13 cellular contexts compared by ENCODE assay signal in the genomic region with DNA sequence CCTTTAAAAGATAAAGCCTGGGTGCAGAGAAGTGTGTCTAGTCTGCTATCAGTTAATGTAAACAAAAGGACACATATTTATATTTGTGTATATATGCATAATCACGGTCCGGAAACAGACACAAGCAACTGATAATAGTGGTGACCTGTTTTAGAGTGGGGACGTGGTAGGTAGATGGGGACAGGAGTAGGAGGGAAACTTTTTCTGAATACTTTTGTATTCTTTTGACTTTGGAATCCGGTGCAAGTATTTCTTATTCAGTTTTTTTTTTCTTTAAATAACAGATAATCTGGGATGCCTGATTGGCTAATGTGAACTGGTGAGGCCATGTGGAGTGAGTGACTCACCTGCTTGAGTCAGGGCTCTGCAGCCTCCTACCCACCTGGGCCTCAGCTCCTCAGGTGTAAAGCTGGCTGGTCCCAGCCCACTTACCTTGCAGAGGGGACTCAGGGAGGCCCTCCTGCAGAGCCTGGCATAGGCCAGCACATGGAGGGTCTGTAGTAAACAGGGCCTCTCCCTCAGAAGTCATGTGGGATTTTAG. TPM values are rescaled to one million over a fixed set of nuclear protein-coding genes. Genes with fewer than 3 reads are reported as not detected.
DNase-seq lines count a peak whose midpoint lies in the region; ATAC-seq, FAIRE-seq and TF ChIP-seq lines count a peak whose summit lies in the region.
"Had no signal": no experiment of that assay in that cellular context is flagged by ENCODE, and none has a peak within 500 bp of the region (broad histone marks: within the 10 kb centered on the region; RNA-seq: fewer than 3 reads in every experiment).

No MANE protein-coding gene starts in this region.

- H3K36me3 Mint-ChIP-seq in MCF 10A (ENCODE audit: insufficient read depth, unreplicated experiment), result peaks cover 5% of the 10 kb centered on the region
- H3K36me3 Mint-ChIP-seq: memory B cell had no signal

- H3K27ac ChIP-seq in breast epithelium (no peak overlapping the region), ascending aorta (peak overlapping the region; percentile 30 to 92), keratinocyte (ENCODE audit: control insufficient read depth, insufficient read depth, low read length) (peak overlapping the region; percentile 94), upper lobe of right lung (peak overlapping the region; percentile 37)

- no peak for TF ChIP-seq POLR2A in breast epithelium (IDR thresholded peaks at IDR 0.05)

- H3K27me3 ChIP-seq in breast epithelium, result no peaks in the 10 kb centered on the region
- H3K27me3 ChIP-seq in ascending aorta, result no peaks in the 10 kb centered on the region
- H3K27me3 ChIP-seq in keratinocyte (ENCODE audit: control insufficient read depth, extremely low read depth, insufficient read depth, low read length), result no peaks in the 10 kb centered on the region
- H3K27me3 ChIP-seq in upper lobe of right lung, result no peaks in the 10 kb centered on the region

- H3K9me3 ChIP-seq in breast epithelium (no peaks in the 10 kb centered on the region), ascending aorta (no peaks in the 10 kb centered on the region), keratinocyte (ENCODE audit: control insufficient read depth, low read depth, low read length) (no peaks in the 10 kb centered on the region), upper lobe of right lung (no peaks in the 10 kb centered on the region)

- no peaks in the 10 kb centered on the region for H3K9me3 Mint-ChIP-seq in MCF 10A (ENCODE audit: unreplicated experiment)
- H3K9me3 Mint-ChIP-seq: memory B cell; T-helper 1 cell treated with Interleukin-12 subunit alpha and Interleukin-12 subunit beta and Interleukin-4 antibody, amounts not matched to agents 30 μg/mL and 1 μg/mL, for 36 hours had no signal

- no peaks in the 10 kb centered on the region for H3K36me3 ChIP-seq in breast epithelium
- H3K36me3 ChIP-seq in ascending aorta, result peaks cover 16 to 35% of the 10 kb centered on the region in 2 donors
- H3K36me3 ChIP-seq in keratinocyte (ENCODE audit: control insufficient read depth in 2 of 2, extremely low read depth in 1 of 2, insufficient read depth in 2 of 2, low read length in 2 of 2), result peaks cover 14 to 68% of the 10 kb centered on the region in 2 experiments
- H3K36me3 ChIP-seq in upper lobe of right lung, result no peaks in the 10 kb centered on the region

- FAIRE-seq in keratinocyte (lab: Jason Lieb, UNC), result peak; percentile 29

- CTCF ChIA-PET in MCF 10A (lab: Yijun Ruan, JAX), result interaction anchor here (0.6 to 3.2 kb wide), 6 partner anchors 36 to 1088 kb away, joined by 3 to 22 read pairs (median 4); no protein-coding TSS in a partner anchor

- H4K20me1 ChIP-seq in keratinocyte (ENCODE audit: control insufficient read depth, extremely low read depth, insufficient read depth, low read length), result peaks cover 37% of the 10 kb centered on the region

- POLR2A ChIA-PET in MCF 10A (lab: Yijun Ruan, JAX), result interaction anchor here (0.7 to 8.3 kb wide), 18 partner anchors 9 to 504 kb away, joined by 3 to 79 read pairs (median 8); partner anchors contain the start of gene MICAL2

- H3K4me1 Mint-ChIP-seq in MCF 10A (ENCODE audit: insufficient read depth, unreplicated experiment), result peaks cover 54% of the 10 kb centered on the region

- peak; percentile 50 for ATAC-seq in upper lobe of right lung
- ATAC-seq in HG03571 (IDR thresholded peaks at IDR 0.05; ENCODE audit: unreplicated experiment), result no peak

- no TSS peak for BruUV-seq in MCF 10A (replicated peaks; lab: Mats Ljungman, UMichigan)

- H3K4me1 ChIP-seq in breast epithelium (no peaks in the 10 kb centered on the region), ascending aorta (peaks cover 35 to 83% of the 10 kb centered on the region in 2 donors), keratinocyte (ENCODE audit: control insufficient read depth, extremely low read depth, insufficient read depth, low read length) (peaks cover 82% of the 10 kb centered on the region), upper lobe of right lung (peaks cover 54% of the 10 kb centered on the region)

- H2AFZ ChIP-seq in keratinocyte (ENCODE audit: control insufficient read depth, low read length), result no peak overlapping the region

- dilution Hi-C loops in keratinocyte (cut with MboI; ENCODE audit: extremely low pct_ligation_motif_present, low sequenced_read_pairs), result no loop called here

- intact Hi-C loops in MCF 10A (cut with micrococcal nuclease) (loop anchor here (5.0 kb wide), 1 partner anchor 52 kb away; no protein-coding TSS in a partner anchor), breast epithelium (cut with DNase I; ENCODE audit: low total_unique reads) (no loop called here), ascending aorta (cut with DNase I) (no loop called here), upper lobe of right lung (cut with DNase I) (no loop called here)

- H3K79me2 ChIP-seq in keratinocyte (ENCODE audit: control insufficient read depth, insufficient read depth, low read length), result peaks cover 95% of the 10 kb centered on the region

- no peak for TF ChIP-seq CTCF in MCF 10A (IDR thresholded peaks at IDR 0.05; ENCODE audit: unreplicated experiment)
- TF ChIP-seq CTCF in breast epithelium (IDR thresholded peaks at IDR 0.05), result no peak
- no peak for TF ChIP-seq CTCF in ascending aorta (IDR thresholded peaks at IDR 0.05)
- no peak for TF ChIP-seq CTCF in keratinocyte (optimal IDR thresholded peaks at IDR 0.05 in 1 of 3, IDR thresholded peaks at IDR 0.05 in 1 of 3, conservative IDR thresholded peaks at IDR 0.05 in 1 of 3; ENCODE audit: extremely low read depth in 1 of 3, insufficient read depth in 2 of 3, low read length in 3 of 3)
- no peak for TF ChIP-seq CTCF in upper lobe of right lung (IDR thresholded peaks at IDR 0.05)

- H3K4me3 ChIP-seq in breast epithelium, result no peak overlapping the region
- peak overlapping the region in 1 of 2 donors; percentile 12 for H3K4me3 ChIP-seq in ascending aorta
- peak overlapping the region in 2 of 3 experiments; percentile 30 to 50 for H3K4me3 ChIP-seq in keratinocyte (ENCODE audit: control insufficient read depth in 2 of 3, extremely low read depth in 1 of 3, insufficient read depth in 2 of 3, low read depth in 1 of 3, low read length in 3 of 3)
- no peak overlapping the region for H3K4me3 ChIP-seq in upper lobe of right lung

- H3K9me1 ChIP-seq in keratinocyte (ENCODE audit: control insufficient read depth, extremely low read depth, insufficient read depth, low read length), result peaks cover 17% of the 10 kb centered on the region

- peak overlapping the region; percentile 65 for H3K27ac Mint-ChIP-seq in MCF 10A (ENCODE audit: low read depth, unreplicated experiment)
- H3K27ac Mint-ChIP-seq: memory B cell had no signal

- no peaks in the 10 kb centered on the region for H3K27me3 Mint-ChIP-seq in MCF 10A (ENCODE audit: insufficient read depth, unreplicated experiment)

- H3K4me2 ChIP-seq in keratinocyte (ENCODE audit: control insufficient read depth, extremely low read depth, insufficient read depth, low read depth, low read length), result peak overlapping the region; percentile 83

- H3K4me3 Mint-ChIP-seq in MCF 10A (ENCODE audit: unreplicated experiment), result no peak overlapping the region
- H3K4me3 Mint-ChIP-seq: memory B cell; T-helper 1 cell treated with Interleukin-12 subunit alpha and Interleukin-12 subunit beta and Interleukin-4 antibody, amounts not matched to agents 30 μg/mL and 1 μg/mL, for 36 hours had no signal

- DNase-seq in MCF 10A (ENCODE audit: unreplicated experiment) (peak; percentile 76), breast epithelium (ENCODE audit: low spot score in 2 of 2) (no peak), ascending aorta (ENCODE audit: low spot score in 2 of 2) (peak in 1 of 2 donors; percentile 8), keratinocyte (ENCODE audit: low read depth, low spot score) (no peak), upper lobe of right lung (peak; percentile 63), NCI-H2107 (lab: John Stamatoyannopoulos, UW) (no peak), cerebellar nuclear complex (lab: John Stamatoyannopoulos, UW) (no peak)
- DNase-seq: effector CD4-positive, alpha-beta T cell; Karpas-422; stimulated activated CD4-positive, alpha-beta T cell treated with anti-CD3 and anti-CD28 coated beads, Interleukin-15, amount 100 ng/mL, for 24 hours had no signal

- peak overlapping the region; percentile 73 for H3K9ac ChIP-seq in keratinocyte (ENCODE audit: control insufficient read depth, extremely low read depth, insufficient read depth, low read length)

RNA-seq across cellular contexts. Expression of gene MICAL2, which starts 15.3 kb away (rescaled TPM):
- total RNA-seq in MCF 10A (2022), result 151 and 154 TPM in 2 replicates
- 10 to 100 TPM; 30.9 to 52.4 (median 38.6) TPM for total RNA-seq in breast epithelium
- total RNA-seq in ascending aorta, result 237 TPM
- 72.7 to 124 TPM (median 83.9 TPM) in 3 replicates for polyA plus RNA-seq in keratinocyte
- 172 TPM for polyA plus RNA-seq in keratinocyte (2011; ENCODE audit: low read depth)
- 76.6 and 79.2 TPM in 2 replicates for polyA plus RNA-seq in keratinocyte (2011; cell fraction: cytosol; rRNA removed)
- 175 and 197 TPM in 2 replicates for polyA plus RNA-seq in keratinocyte (2011; cell fraction: nucleus; rRNA removed)
- polyA plus RNA-seq in keratinocyte (2012; ENCODE audit: low replicate concordance), result 52.2 and 143 TPM in 2 replicates
- polyA minus RNA-seq in keratinocyte, result 218 to 406 TPM (median 316 TPM) in 3 replicates
- 176 TPM for polyA minus RNA-seq in keratinocyte (2011; cell fraction: cytosol; rRNA and poly(A)+ RNA removed)
- 292 and 558 TPM in 2 replicates for polyA minus RNA-seq in keratinocyte (2011; cell fraction: nucleus; rRNA and poly(A)+ RNA removed)
- total RNA-seq in upper lobe of right lung, result 197 TPM

Comparison
In these comparisons a context has a peak if more than half of its experiments do, and no peak if none do; other contexts are left out.
1. DNase-seq: peak in MCF 10A (single experiment) and upper lobe of right lung (single experiment); none in breast epithelium (0 of 2), keratinocyte (single experiment), NCI-H2107 (single experiment) and cerebellar nuclear complex (0 of 2).
2. H3K27ac ChIP-seq: peak in ascending aorta (2 of 2), keratinocyte (single experiment) and upper lobe of right lung (single experiment); none in breast epithelium (0 of 2).
3. H3K4me3 ChIP-seq: peak in keratinocyte (2 of 3); none in breast epithelium (0 of 3) and upper lobe of right lung (single experiment).